ENCODE assay signal across 9 cellular contexts in genomic region chr14:100304825-100305445, GRCh38. TPM values are rescaled to one million over a fixed set of nuclear protein-coding genes. Genes with fewer than 3 reads are reported as not detected.
DNase-seq lines count a peak whose midpoint lies in the region; ATAC-seq and TF ChIP-seq lines count a peak whose summit lies in the region.
"Had no signal": no experiment of that assay in that cellular context is flagged by ENCODE, and none has a peak within 500 bp of the region (broad histone marks: within the 10 kb centered on the region; RNA-seq: fewer than 3 reads in every experiment).

No MANE protein-coding gene starts in this region.

- intact Hi-C loops in Calu3 (cut with micrococcal nuclease; ENCODE audit: unreplicated experiment), result loop anchor here (10.0 kb wide), 1 partner anchor 70 kb away; the partner anchor contains the start of gene WDR25

- ATAC-seq in HG03571 (IDR thresholded peaks at IDR 0.05; ENCODE audit: unreplicated experiment), result no peak
- no peak for ATAC-seq in HG02840 (IDR thresholded peaks at IDR 0.05; ENCODE audit: low FRiP score, unreplicated experiment)
- ATAC-seq in HG03108 (IDR thresholded peaks at IDR 0.05; ENCODE audit: unreplicated experiment), result no peak

- CTCF ChIA-PET in Calu3 (lab: Charles Lee), result no interaction called here

- H3K27ac Mint-ChIP-seq in Calu3 (ENCODE audit: unreplicated experiment) (peak overlapping the region; percentile 68), nephron (peak overlapping the region; percentile 55 to 87 (median 73))

- H3K9me3 Mint-ChIP-seq in Calu3 (ENCODE audit: low read depth, unreplicated experiment), result no peaks in the 10 kb centered on the region
- H3K9me3 Mint-ChIP-seq in nephron, result no peaks in the 10 kb centered on the region

- H3K4me3 ChIP-seq in Jurkat, Clone E6-1 (ENCODE audit: low read length), result peak overlapping the region; percentile 74
- peak overlapping the region; percentile 76 for H3K4me3 ChIP-seq in WI38 (ENCODE audit: low read depth, low read length)
- peak overlapping the region; percentile 49 for H3K4me3 ChIP-seq in fibroblast of mammary gland (ENCODE audit: control insufficient read depth, low read depth, low read length)

- H3K4me1 Mint-ChIP-seq in Calu3 (ENCODE audit: low read depth, unreplicated experiment) (peaks cover 32% of the 10 kb centered on the region), nephron (peaks cover 28% of the 10 kb centered on the region)

- peaks cover 38% of the 10 kb centered on the region for H3K36me3 Mint-ChIP-seq in Calu3 (ENCODE audit: insufficient read depth, unreplicated experiment)
- no peaks in the 10 kb centered on the region for H3K36me3 Mint-ChIP-seq in nephron (ENCODE audit: low read depth)

- no peaks in the 10 kb centered on the region for H3K27me3 Mint-ChIP-seq in Calu3 (ENCODE audit: unreplicated experiment)
- H3K27me3 Mint-ChIP-seq in nephron (ENCODE audit: low read depth), result no peaks in the 10 kb centered on the region

- DNase-seq in Calu3 (peak; percentile 62), fibroblast of mammary gland (ENCODE audit: low read depth) (peak; percentile 19)
- peak; percentile 31 for DNase-seq in Jurkat, Clone E6-1 (ENCODE audit: low read depth, low spot score)

- peak overlapping the region; percentile 80 for H3K4me3 Mint-ChIP-seq in Calu3 (ENCODE audit: low read depth, unreplicated experiment)
- H3K4me3 Mint-ChIP-seq in nephron, result peak overlapping the region; percentile 89 to 90 (median 90)

- no peak for TF ChIP-seq CTCF in Calu3 (IDR thresholded peaks at IDR 0.05; ENCODE audit: unreplicated experiment)
- no peak for TF ChIP-seq CTCF in WI38 (IDR thresholded peaks at IDR 0.05; ENCODE audit: low read depth, low read length)
- no peak for TF ChIP-seq CTCF in fibroblast of mammary gland (conservative IDR thresholded peaks at IDR 0.05; ENCODE audit: control insufficient read depth, insufficient read depth, low read depth, low read length)
- TF ChIP-seq CTCF in nephron (IDR thresholded peaks at IDR 0.05; ENCODE audit: unreplicated experiment in 3 of 3), result no peak

- BruUV-seq in Calu3 (replicated peaks; lab: Mats Ljungman, UMichigan), result no TSS peak

RNA-seq across cellular contexts. Expression of gene SLC25A29, which starts 1.3 kb away (rescaled TPM):
- 68.4 and 80.1 TPM in 2 replicates for total RNA-seq in Calu3 (2022)
- polyA plus RNA-seq in Jurkat, Clone E6-1 (2012; ENCODE audit: insufficient read depth, insufficient read length), result 77.7 TPM

RNA-seq across cellular contexts. Expression of gene SLC25A47, which starts 18.2 kb away (rescaled TPM):
- not detected in 2 replicates for total RNA-seq in Calu3 (2022)
- not detected for polyA plus RNA-seq in Jurkat, Clone E6-1 (2012; ENCODE audit: insufficient read depth, insufficient read length)
- total RNA-seq: T-helper 2 cell treated with Interferon-gamma antibody and Interleukin-4, amounts not matched to agents 100 ng/mL and 5 ng/mL, for 36 hours had no signal
